13 cellular contexts compared by ENCODE assay signal in genomic region chr12:76943004-76943403, GRCh38.
"Had no signal": no experiment of that assay in that cellular context is flagged by ENCODE, and none has a peak within 500 bp of the region (broad histone marks: within the 10 kb centered on the region; RNA-seq: fewer than 3 reads in every experiment).

No MANE protein-coding gene starts in this region.

- H3K27ac ChIP-seq: adrenal gland, body of pancreas, left ventricle myocardium inferior, testis had no signal

- H3K9me3 ChIP-seq: adrenal gland, body of pancreas, left ventricle myocardium inferior, testis had no signal

- H3K4me1 ChIP-seq: adrenal gland, body of pancreas, left ventricle myocardium inferior, testis had no signal

- H3K4me3 ChIP-seq: adrenal gland, body of pancreas, left ventricle myocardium inferior, testis had no signal

- H3K36me3 ChIP-seq: adrenal gland, left ventricle myocardium inferior had no signal

- FAIRE-seq: TTC549 had no signal

- ATAC-seq: body of pancreas; stimulated activated naive CD8-positive, alpha-beta T cell treated with anti-CD3 and anti-CD28 coated beads, Interleukin-15, amount 100 ng/mL, for 72 hours had no signal

- DNase-seq: activated CD4-positive, alpha-beta T cell treated with anti-CD3 and anti-CD28 coated beads, Interleukin-2, amount 50 U/mL, for 1 hour; activated CD4-positive, CD25-positive, alpha-beta regulatory T cell; activated naive CD4-positive, alpha-beta T cell treated with anti-CD3 and anti-CD28 coated beads, Interleukin-2, amount 10 ng/mL, durations not matched to agents 7 days and 5 days; adrenal gland; body of pancreas; erythroblast; left ventricle myocardium inferior; stimulated activated CD4-positive, alpha-beta T cell treated with anti-CD3 and anti-CD28 coated beads, Interleukin-15, amount 100 ng/mL, for 24 hours; stimulated activated CD4-positive, alpha-beta T cell treated with anti-CD3 and anti-CD28 coated beads, Interleukin-4, amount 100 ng/mL, for 24 hours; stimulated activated naive CD8-positive, alpha-beta T cell treated with anti-CD3 and anti-CD28 coated beads, Interleukin-15, amount 100 ng/mL, for 72 hours; T-helper 2 cell; testis had no signal

- H3K27me3 ChIP-seq: adrenal gland, body of pancreas, testis had no signal
